8 cellular contexts compared by ENCODE assay signal in the genomic region with DNA sequence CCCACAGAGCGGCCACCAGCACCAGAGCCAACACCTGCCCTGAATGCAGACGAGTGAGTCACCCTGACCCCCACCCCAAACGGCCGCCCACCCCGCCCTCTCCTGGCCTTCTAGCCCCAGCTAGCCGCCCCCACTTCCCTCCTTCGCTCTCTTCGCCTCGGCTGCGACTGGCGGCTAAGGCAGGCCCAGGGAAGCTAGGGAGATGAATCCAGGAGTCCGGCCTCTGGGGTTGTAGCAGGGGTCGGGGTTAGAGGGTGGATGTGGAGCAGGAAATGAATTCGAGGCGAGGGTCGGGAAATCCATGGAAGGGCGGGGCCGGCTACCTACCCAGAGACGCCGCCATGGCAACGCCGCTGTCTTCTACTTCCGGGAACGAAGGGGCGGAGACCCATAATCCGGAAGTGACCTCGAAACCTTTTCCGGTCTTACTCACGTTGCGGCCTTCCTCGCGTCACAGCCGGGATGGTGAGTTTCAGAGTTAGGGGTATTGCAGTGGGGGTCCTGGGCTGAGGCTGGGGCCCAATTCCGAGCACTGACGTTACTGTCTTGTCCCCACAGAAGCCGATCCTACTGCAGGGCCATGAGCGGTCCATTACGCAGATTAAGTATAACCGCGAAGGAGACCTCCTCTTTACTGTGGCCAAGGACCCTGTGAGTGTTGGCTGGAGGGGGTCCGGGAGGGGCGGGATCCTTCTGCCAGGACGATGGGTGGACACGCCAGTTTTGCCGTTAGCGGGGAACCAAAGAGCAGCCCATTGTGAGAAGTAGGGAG. TPM values are rescaled to one million over a fixed set of nuclear protein-coding genes. Genes with fewer than 3 reads are reported as not detected.
DNase-seq lines count a peak whose midpoint lies in the region; ATAC-seq and TF ChIP-seq lines count a peak whose summit lies in the region.

A gene (plus strand): TSS at position 428 of the 772 bp plus-strand sequence. CDS start 35 bp downstream, at position 463.
A gene (minus strand): TSS at position 374 of the 772 bp plus-strand sequence. CDS start 31 bp downstream, at position 343.

- no peaks in the 10 kb centered on the region for H3K27me3 ChIP-seq in Panc1 (ENCODE audit: control insufficient read depth, insufficient read depth, low read length)
- H3K27me3 ChIP-seq in esophagus (ENCODE audit: control insufficient read depth in 1 of 2, insufficient read depth in 2 of 2, low read length in 2 of 2), result no peaks in the 10 kb centered on the region
- no peaks in the 10 kb centered on the region for H3K27me3 ChIP-seq in mucosa of rectum (ENCODE audit: control insufficient read depth in 2 of 2, insufficient read depth in 2 of 2, low read length in 2 of 2)

- no peaks in the 10 kb centered on the region for H3K9me3 ChIP-seq in Panc1 (ENCODE audit: control insufficient read depth, insufficient read depth, low read depth, low read length)
- H3K9me3 ChIP-seq in esophagus (ENCODE audit: control insufficient read depth in 2 of 2, insufficient read depth in 1 of 2, low read depth in 1 of 2, low read length in 1 of 2), result no peaks in the 10 kb centered on the region
- H3K9me3 ChIP-seq in mucosa of rectum (ENCODE audit: control insufficient read depth in 2 of 2, low read length in 2 of 2), result no peaks in the 10 kb centered on the region

- H3K27ac ChIP-seq in Panc1 (ENCODE audit: low read length) (peak within 1 kb of the TSS; percentile 98), esophagus (ENCODE audit: low read depth in 2 of 2, low read length in 1 of 2) (peak within 1 kb of the TSS; percentile 87 to 93), mucosa of rectum (ENCODE audit: low read depth in 2 of 2, low read length in 2 of 2) (peak within 1 kb of the TSS; percentile 84 to 85)

- BruUV-seq in Panc1 (replicated peaks; lab: Mats Ljungman, UMichigan), result no TSS peak

- H3K4me1 ChIP-seq in Panc1 (ENCODE audit: control insufficient read depth, insufficient read depth, low read length) (peaks cover 19% of the 10 kb centered on the region), esophagus (ENCODE audit: control insufficient read depth in 2 of 2, insufficient read depth in 2 of 2, low read length in 1 of 2) (peaks cover 2 to 11% of the 10 kb centered on the region in 2 donors), mucosa of rectum (ENCODE audit: control insufficient read depth in 2 of 2, insufficient read depth in 2 of 2, low read length in 2 of 2) (peaks cover 18 to 24% of the 10 kb centered on the region in 2 donors)

- 0% methylated on average over 45 to 46 of the region's 46 CpGs for WGBS in esophagus, 2 donors

- H3K9ac ChIP-seq in mucosa of rectum (ENCODE audit: low read depth in 1 of 2, low read length in 2 of 2), result peak within 1 kb of the TSS; percentile 97 to 98

- peak within 1 kb of the TSS; percentile 97 for H3K4me3 Mint-ChIP-seq in activated T-cell treated with anti-CD3 and anti-CD28 coated beads, Interleukin-2, amount 50 U/mL, for 4 hours

- H3K4me1 Mint-ChIP-seq in activated T-cell treated with anti-CD3 and anti-CD28 coated beads, Interleukin-2, amount 50 U/mL, for 4 hours (ENCODE audit: low read depth), result peaks cover 32% of the 10 kb centered on the region

- DNase-seq in DMS 273 (lab: John Stamatoyannopoulos, UW; ENCODE audit: unreplicated experiment) (peak; percentile 97), KBM-7 (peak; percentile 88), Panc1 (ENCODE audit: low read depth, low spot score) (no peak)
- peak; percentile 87 for DNase-seq in activated T-cell treated with anti-CD3 and anti-CD28 coated beads, Interleukin-2, amount 50 U/mL, for 4 hours
- peak; percentile 94 for DNase-seq in stimulated activated CD8-positive, alpha-beta memory T cell treated with anti-CD3 and anti-CD28 coated beads, Interleukin-4, amount 100 ng/mL, for 48 hours

- in situ Hi-C loops in KBM-7 (cut with MboI; ENCODE audit: low pct_unique_long_range_greater_than_20kb, low sequenced_read_pairs), result no loop called here
- in situ Hi-C loops in Panc1 (cut with HindIII; ENCODE audit: low pct_unique_long_range_greater_than_20kb, low sequenced_read_pairs), result no loop called here

- CTCF ChIA-PET in Panc1 (lab: Charles Lee), result interaction anchor here (0.6 to 0.7 kb wide), 2 partner anchors 10 to 383 kb away, joined by 3 to 7 read pairs; no protein-coding TSS in a partner anchor

- H3K36me3 Mint-ChIP-seq in activated T-cell treated with anti-CD3 and anti-CD28 coated beads, Interleukin-2, amount 50 U/mL, for 4 hours (ENCODE audit: insufficient read depth), result peaks cover 15% of the 10 kb centered on the region

- H3K27me3 Mint-ChIP-seq in activated T-cell treated with anti-CD3 and anti-CD28 coated beads, Interleukin-2, amount 50 U/mL, for 4 hours (ENCODE audit: low read depth), result no peaks in the 10 kb centered on the region

- TF ChIP-seq CTCF in Panc1 (IDR thresholded peaks at IDR 0.05), result no peak

- H3K9me3 Mint-ChIP-seq in activated T-cell treated with anti-CD3 and anti-CD28 coated beads, Interleukin-2, amount 50 U/mL, for 4 hours, result no peaks in the 10 kb centered on the region

- H3K36me3 ChIP-seq in Panc1 (ENCODE audit: control insufficient read depth, insufficient read depth, low read length) (peaks cover 18% of the 10 kb centered on the region), esophagus (ENCODE audit: control insufficient read depth in 2 of 2, insufficient read depth in 2 of 2, low read length in 1 of 2) (peaks cover 0 to 13% of the 10 kb centered on the region in 2 donors), mucosa of rectum (ENCODE audit: control insufficient read depth in 2 of 2, insufficient read depth in 2 of 2, low read length in 2 of 2) (peaks cover 18 to 25% of the 10 kb centered on the region in 2 donors)

- intact Hi-C loops in Panc1 (cut with micrococcal nuclease; ENCODE audit: unreplicated experiment), result loop anchor here (1.0 kb wide), 1 partner anchor 94 kb away; no protein-coding TSS in a partner anchor

- ATAC-seq in GM21529 (IDR thresholded peaks at IDR 0.05; ENCODE audit: unreplicated experiment) (peak; percentile 95), Panc1 (peak; percentile 99)
- ATAC-seq in activated T-cell treated with anti-CD3 and anti-CD28 coated beads, Interleukin-2, amount 50 U/mL, for 4 hours, result peak; percentile 96

- POLR2A ChIA-PET in Panc1 (lab: Charles Lee), result interaction anchor here (0.6 to 0.7 kb wide), 4 partner anchors 17 to 644 kb away, joined by 3 to 14 read pairs (median 6); a partner anchor contains a TSS

- H3K4me3 ChIP-seq in Panc1 (ENCODE audit: low read depth in 2 of 2, low read length in 2 of 2), result peak within 1 kb of the TSS; percentile 95 to 99
- H3K4me3 ChIP-seq in esophagus (ENCODE audit: low read depth in 1 of 2, low read length in 2 of 2), result peak within 1 kb of the TSS; percentile 85 to 92
- peak within 1 kb of the TSS; percentile 95 to 96 for H3K4me3 ChIP-seq in mucosa of rectum (ENCODE audit: low read length in 2 of 2)

RNA-seq across cellular contexts. Expression of the first gene that starts in this region (rescaled TPM):
- 294 TPM for total RNA-seq in Panc1 (2021; ENCODE audit: unreplicated experiment)
- 384 TPM for polyA plus RNA-seq in Panc1 (2012; ENCODE audit: insufficient read length)
- total RNA-seq in activated T-cell treated with anti-CD3 and anti-CD28 coated beads, Interleukin-2, amount 50 U/mL, for 4 hours, result 100 to 1,000 TPM; 404 to 436 (median 434) TPM
- 100 to 1,000 TPM; 134 to 189 TPM for polyA plus RNA-seq in esophagus

RNA-seq across cellular contexts. Expression of the second gene that starts in this region (rescaled TPM):
- 23.3 TPM for total RNA-seq in Panc1 (2021; ENCODE audit: unreplicated experiment)
- 18.4 TPM for polyA plus RNA-seq in Panc1 (2012; ENCODE audit: insufficient read length)
- 1 to 10 TPM; 8.0 to 9.2 (median 8.2) TPM for total RNA-seq in activated T-cell treated with anti-CD3 and anti-CD28 coated beads, Interleukin-2, amount 50 U/mL, for 4 hours
- 10 to 100 TPM; 10.4 to 15.6 TPM for polyA plus RNA-seq in esophagus
